Comparison of ENCODE assay signal across 1 cellular context in the genomic region with DNA sequence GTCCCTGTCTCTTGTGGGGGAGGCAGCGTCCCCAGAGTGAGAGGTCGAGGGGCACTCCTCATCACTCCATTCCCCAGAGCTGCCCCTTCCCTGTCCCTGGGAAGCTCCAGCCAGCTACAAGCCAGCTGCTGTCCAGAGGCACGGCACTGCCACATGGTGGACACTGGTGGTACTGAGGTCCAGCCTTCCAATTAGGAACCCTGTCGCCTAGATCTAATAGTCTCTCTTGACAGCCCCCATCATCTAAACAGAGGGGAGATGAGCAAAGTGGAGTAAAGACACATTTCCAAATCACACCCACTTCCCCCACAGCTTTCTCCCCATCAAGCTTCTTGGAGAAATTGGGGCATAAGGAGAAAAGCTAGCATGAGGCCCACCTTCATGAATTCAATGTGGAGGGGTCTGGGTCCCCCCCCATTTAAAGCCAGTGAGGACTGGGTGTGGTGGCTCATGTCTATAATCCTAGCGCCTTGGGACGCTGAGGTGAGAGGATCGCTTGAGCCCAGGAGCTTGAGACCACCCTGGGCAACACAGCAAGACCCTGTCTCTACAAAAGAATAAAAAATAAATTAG.
TF ChIP-seq lines count a peak whose summit lies in the region.

No MANE protein-coding gene starts in this region.

TF ChIP-seq in K562, 482 proteins besides CTCF, POLR2A, EP300 and RAD21 (continued from another document and continues in another):
- TF ChIP-seq, protein P1, sequence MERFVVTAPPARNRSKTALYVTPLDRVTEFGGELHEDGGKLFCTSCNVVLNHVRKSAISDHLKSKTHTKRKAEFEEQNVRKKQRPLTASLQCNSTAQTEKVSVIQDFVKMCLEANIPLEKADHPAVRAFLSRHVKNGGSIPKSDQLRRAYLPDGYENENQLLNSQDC (CRISPR knock-in tag; IDR thresholded peaks at IDR 0.05), result no peak
- no peak for TF ChIP-seq ZNF239 (CRISPR knock-in tag; IDR thresholded peaks at IDR 0.05)
- no peak for TF ChIP-seq EZH2 (IDR thresholded peaks at IDR 0.05; ENCODE audit: borderline replicate concordance, low read depth, low read length)
- peak; percentile 95 for TF ChIP-seq SMC3 (conservative IDR thresholded peaks at IDR 0.05; ENCODE audit: insufficient read depth, low read depth, low read length)
- TF ChIP-seq RNF2 (IDR thresholded peaks at IDR 0.05), result no peak
- TF ChIP-seq KDM5B (IDR thresholded peaks at IDR 0.05; ENCODE audit: insufficient replicate concordance, low read depth, low read length), result no peak
- TF ChIP-seq, protein P2, sequence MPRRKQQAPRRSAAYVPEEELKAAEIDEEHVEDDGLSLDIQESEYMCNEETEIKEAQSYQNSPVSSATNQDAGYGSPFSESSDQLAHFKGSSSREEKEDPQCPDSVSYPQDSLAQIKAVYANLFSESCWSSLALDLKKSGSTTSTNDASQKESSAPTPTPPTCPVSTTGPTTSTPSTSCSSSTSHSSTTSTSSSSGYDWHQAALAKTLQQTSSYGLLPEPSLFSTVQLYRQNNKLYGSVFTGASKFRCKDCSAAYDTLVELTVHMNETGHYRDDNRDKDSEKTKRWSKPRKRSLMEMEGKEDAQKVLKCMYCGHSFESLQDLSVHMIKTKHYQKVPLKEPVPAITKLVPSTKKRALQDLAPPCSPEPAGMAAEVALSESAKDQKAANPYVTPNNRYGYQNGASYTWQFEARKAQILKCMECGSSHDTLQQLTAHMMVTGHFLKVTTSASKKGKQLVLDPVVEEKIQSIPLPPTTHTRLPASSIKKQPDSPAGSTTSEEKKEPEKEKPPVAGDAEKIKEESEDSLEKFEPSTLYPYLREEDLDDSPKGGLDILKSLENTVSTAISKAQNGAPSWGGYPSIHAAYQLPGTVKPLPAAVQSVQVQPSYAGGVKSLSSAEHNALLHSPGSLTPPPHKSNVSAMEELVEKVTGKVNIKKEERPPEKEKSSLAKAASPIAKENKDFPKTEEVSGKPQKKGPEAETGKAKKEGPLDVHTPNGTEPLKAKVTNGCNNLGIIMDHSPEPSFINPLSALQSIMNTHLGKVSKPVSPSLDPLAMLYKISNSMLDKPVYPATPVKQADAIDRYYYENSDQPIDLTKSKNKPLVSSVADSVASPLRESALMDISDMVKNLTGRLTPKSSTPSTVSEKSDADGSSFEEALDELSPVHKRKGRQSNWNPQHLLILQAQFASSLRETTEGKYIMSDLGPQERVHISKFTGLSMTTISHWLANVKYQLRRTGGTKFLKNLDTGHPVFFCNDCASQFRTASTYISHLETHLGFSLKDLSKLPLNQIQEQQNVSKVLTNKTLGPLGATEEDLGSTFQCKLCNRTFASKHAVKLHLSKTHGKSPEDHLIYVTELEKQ (CRISPR knock-in tag; IDR thresholded peaks at IDR 0.05), result no peak
- TF ChIP-seq JUN (IDR thresholded peaks at IDR 0.05; ENCODE audit: borderline replicate concordance, low read depth, low read length), result 0 out of 2 replicates have a peak, but pooled peaks have one; percentile 8
- no peak for TF ChIP-seq JUN (CRISPR knock-in tag; IDR thresholded peaks at IDR 0.05; ENCODE audit: borderline replicate concordance)
- TF ChIP-seq RFX1 (IDR thresholded peaks at IDR 0.05), result no peak
- TF ChIP-seq, protein P3, sequence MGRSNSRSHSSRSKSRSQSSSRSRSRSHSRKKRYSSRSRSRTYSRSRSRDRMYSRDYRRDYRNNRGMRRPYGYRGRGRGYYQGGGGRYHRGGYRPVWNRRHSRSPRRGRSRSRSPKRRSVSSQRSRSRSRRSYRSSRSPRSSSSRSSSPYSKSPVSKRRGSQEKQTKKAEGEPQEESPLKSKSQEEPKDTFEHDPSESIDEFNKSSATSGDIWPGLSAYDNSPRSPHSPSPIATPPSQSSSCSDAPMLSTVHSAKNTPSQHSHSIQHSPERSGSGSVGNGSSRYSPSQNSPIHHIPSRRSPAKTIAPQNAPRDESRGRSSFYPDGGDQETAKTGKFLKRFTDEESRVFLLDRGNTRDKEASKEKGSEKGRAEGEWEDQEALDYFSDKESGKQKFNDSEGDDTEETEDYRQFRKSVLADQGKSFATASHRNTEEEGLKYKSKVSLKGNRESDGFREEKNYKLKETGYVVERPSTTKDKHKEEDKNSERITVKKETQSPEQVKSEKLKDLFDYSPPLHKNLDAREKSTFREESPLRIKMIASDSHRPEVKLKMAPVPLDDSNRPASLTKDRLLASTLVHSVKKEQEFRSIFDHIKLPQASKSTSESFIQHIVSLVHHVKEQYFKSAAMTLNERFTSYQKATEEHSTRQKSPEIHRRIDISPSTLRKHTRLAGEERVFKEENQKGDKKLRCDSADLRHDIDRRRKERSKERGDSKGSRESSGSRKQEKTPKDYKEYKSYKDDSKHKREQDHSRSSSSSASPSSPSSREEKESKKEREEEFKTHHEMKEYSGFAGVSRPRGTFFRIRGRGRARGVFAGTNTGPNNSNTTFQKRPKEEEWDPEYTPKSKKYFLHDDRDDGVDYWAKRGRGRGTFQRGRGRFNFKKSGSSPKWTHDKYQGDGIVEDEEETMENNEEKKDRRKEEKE (IDR thresholded peaks at IDR 0.05; ENCODE audit: borderline replicate concordance in 1 of 2, control insufficient read depth in 1 of 2, low read depth in 2 of 2, low read length in 1 of 2), result no peak
- TF ChIP-seq CHD4 (IDR thresholded peaks at IDR 0.05; ENCODE audit: insufficient read depth, insufficient replicate concordance, low read depth, low read length, poor library complexity, severe bottlenecking), result no peak
- TF ChIP-seq FOXA1 (IDR thresholded peaks at IDR 0.05; ENCODE audit: borderline replicate concordance), result no peak
- TF ChIP-seq, protein P4, sequence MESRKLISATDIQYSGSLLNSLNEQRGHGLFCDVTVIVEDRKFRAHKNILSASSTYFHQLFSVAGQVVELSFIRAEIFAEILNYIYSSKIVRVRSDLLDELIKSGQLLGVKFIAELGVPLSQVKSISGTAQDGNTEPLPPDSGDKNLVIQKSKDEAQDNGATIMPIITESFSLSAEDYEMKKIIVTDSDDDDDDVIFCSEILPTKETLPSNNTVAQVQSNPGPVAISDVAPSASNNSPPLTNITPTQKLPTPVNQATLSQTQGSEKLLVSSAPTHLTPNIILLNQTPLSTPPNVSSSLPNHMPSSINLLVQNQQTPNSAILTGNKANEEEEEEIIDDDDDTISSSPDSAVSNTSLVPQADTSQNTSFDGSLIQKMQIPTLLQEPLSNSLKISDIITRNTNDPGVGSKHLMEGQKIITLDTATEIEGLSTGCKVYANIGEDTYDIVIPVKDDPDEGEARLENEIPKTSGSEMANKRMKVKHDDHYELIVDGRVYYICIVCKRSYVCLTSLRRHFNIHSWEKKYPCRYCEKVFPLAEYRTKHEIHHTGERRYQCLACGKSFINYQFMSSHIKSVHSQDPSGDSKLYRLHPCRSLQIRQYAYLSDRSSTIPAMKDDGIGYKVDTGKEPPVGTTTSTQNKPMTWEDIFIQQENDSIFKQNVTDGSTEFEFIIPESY (CRISPR knock-in tag; IDR thresholded peaks at IDR 0.05), result peak; percentile 34; the same call in 1 of the 2 replicates
- peak; percentile 52; the same call in 1 of the 2 replicates for TF ChIP-seq NBN (IDR thresholded peaks at IDR 0.05; ENCODE audit: low read depth)
- TF ChIP-seq, protein P5, sequence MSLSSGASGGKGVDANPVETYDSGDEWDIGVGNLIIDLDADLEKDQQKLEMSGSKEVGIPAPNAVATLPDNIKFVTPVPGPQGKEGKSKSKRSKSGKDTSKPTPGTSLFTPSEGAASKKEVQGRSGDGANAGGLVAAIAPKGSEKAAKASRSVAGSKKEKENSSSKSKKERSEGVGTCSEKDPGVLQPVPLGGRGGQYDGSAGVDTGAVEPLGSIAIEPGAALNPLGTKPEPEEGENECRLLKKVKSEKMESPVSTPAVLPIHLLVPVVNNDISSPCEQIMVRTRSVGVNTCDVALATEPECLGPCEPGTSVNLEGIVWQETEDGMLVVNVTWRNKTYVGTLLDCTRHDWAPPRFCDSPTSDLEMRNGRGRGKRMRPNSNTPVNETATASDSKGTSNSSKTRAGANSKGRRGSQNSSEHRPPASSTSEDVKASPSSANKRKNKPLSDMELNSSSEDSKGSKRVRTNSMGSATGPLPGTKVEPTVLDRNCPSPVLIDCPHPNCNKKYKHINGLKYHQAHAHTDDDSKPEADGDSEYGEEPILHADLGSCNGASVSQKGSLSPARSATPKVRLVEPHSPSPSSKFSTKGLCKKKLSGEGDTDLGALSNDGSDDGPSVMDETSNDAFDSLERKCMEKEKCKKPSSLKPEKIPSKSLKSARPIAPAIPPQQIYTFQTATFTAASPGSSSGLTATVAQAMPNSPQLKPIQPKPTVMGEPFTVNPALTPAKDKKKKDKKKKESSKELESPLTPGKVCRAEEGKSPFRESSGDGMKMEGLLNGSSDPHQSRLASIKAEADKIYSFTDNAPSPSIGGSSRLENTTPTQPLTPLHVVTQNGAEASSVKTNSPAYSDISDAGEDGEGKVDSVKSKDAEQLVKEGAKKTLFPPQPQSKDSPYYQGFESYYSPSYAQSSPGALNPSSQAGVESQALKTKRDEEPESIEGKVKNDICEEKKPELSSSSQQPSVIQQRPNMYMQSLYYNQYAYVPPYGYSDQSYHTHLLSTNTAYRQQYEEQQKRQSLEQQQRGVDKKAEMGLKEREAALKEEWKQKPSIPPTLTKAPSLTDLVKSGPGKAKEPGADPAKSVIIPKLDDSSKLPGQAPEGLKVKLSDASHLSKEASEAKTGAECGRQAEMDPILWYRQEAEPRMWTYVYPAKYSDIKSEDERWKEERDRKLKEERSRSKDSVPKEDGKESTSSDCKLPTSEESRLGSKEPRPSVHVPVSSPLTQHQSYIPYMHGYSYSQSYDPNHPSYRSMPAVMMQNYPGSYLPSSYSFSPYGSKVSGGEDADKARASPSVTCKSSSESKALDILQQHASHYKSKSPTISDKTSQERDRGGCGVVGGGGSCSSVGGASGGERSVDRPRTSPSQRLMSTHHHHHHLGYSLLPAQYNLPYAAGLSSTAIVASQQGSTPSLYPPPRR (CRISPR knock-in tag; IDR thresholded peaks at IDR 0.05; ENCODE audit: borderline replicate concordance), result 0 out of 2 replicates have a peak, but pooled peaks have one; percentile 31
- TF ChIP-seq, protein P6, sequence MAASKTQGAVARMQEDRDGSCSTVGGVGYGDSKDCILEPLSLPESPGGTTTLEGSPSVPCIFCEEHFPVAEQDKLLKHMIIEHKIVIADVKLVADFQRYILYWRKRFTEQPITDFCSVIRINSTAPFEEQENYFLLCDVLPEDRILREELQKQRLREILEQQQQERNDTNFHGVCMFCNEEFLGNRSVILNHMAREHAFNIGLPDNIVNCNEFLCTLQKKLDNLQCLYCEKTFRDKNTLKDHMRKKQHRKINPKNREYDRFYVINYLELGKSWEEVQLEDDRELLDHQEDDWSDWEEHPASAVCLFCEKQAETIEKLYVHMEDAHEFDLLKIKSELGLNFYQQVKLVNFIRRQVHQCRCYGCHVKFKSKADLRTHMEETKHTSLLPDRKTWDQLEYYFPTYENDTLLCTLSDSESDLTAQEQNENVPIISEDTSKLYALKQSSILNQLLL (CRISPR knock-in tag; IDR thresholded peaks at IDR 0.05; ENCODE audit: borderline replicate concordance), result no peak
- no peak for TF ChIP-seq ARID1B (IDR thresholded peaks at IDR 0.05)
- no peak for TF ChIP-seq HNRNPH1 (optimal IDR thresholded peaks at IDR 0.05; ENCODE audit: low read depth, low read length)
- TF ChIP-seq, protein P7, sequence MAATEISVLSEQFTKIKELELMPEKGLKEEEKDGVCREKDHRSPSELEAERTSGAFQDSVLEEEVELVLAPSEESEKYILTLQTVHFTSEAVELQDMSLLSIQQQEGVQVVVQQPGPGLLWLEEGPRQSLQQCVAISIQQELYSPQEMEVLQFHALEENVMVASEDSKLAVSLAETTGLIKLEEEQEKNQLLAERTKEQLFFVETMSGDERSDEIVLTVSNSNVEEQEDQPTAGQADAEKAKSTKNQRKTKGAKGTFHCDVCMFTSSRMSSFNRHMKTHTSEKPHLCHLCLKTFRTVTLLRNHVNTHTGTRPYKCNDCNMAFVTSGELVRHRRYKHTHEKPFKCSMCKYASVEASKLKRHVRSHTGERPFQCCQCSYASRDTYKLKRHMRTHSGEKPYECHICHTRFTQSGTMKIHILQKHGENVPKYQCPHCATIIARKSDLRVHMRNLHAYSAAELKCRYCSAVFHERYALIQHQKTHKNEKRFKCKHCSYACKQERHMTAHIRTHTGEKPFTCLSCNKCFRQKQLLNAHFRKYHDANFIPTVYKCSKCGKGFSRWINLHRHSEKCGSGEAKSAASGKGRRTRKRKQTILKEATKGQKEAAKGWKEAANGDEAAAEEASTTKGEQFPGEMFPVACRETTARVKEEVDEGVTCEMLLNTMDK (IDR thresholded peaks at IDR 0.05; ENCODE audit: borderline replicate concordance, insufficient read depth, low read depth, low read length, poor library complexity, severe bottlenecking), result no peak
- TF ChIP-seq TCF7 (IDR thresholded peaks at IDR 0.05; ENCODE audit: borderline replicate concordance), result no peak
- TF ChIP-seq, protein P8, sequence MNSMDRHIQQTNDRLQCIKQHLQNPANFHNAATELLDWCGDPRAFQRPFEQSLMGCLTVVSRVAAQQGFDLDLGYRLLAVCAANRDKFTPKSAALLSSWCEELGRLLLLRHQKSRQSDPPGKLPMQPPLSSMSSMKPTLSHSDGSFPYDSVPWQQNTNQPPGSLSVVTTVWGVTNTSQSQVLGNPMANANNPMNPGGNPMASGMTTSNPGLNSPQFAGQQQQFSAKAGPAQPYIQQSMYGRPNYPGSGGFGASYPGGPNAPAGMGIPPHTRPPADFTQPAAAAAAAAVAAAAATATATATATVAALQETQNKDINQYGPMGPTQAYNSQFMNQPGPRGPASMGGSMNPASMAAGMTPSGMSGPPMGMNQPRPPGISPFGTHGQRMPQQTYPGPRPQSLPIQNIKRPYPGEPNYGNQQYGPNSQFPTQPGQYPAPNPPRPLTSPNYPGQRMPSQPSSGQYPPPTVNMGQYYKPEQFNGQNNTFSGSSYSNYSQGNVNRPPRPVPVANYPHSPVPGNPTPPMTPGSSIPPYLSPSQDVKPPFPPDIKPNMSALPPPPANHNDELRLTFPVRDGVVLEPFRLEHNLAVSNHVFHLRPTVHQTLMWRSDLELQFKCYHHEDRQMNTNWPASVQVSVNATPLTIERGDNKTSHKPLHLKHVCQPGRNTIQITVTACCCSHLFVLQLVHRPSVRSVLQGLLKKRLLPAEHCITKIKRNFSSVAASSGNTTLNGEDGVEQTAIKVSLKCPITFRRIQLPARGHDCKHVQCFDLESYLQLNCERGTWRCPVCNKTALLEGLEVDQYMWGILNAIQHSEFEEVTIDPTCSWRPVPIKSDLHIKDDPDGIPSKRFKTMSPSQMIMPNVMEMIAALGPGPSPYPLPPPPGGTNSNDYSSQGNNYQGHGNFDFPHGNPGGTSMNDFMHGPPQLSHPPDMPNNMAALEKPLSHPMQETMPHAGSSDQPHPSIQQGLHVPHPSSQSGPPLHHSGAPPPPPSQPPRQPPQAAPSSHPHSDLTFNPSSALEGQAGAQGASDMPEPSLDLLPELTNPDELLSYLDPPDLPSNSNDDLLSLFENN (IDR thresholded peaks at IDR 0.05; ENCODE audit: low read depth in 2 of 2, low read length in 2 of 2), result 0 out of 4 replicates have a peak, but pooled peaks of 1 of the 2 experiments have one; percentile 12
- TF ChIP-seq, protein P9, sequence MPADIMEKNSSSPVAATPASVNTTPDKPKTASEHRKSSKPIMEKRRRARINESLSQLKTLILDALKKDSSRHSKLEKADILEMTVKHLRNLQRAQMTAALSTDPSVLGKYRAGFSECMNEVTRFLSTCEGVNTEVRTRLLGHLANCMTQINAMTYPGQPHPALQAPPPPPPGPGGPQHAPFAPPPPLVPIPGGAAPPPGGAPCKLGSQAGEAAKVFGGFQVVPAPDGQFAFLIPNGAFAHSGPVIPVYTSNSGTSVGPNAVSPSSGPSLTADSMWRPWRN (IDR thresholded peaks at IDR 0.05; ENCODE audit: low read depth), result no peak
- TF ChIP-seq TEAD2 (tag; IDR thresholded peaks at IDR 0.05), result no peak
- no peak for TF ChIP-seq SIN3A (IDR thresholded peaks at IDR 0.05; ENCODE audit: borderline replicate concordance in 2 of 2, control insufficient read depth in 1 of 2, low read depth in 2 of 2, low read length in 2 of 2)
- no peak for TF ChIP-seq HLTF (IDR thresholded peaks at IDR 0.05)
- no peak for TF ChIP-seq RBM17 (IDR thresholded peaks at IDR 0.05; ENCODE audit: borderline replicate concordance, low read depth, low read length)
- TF ChIP-seq CAMTA2 (CRISPR knock-in tag; conservative IDR thresholded peaks at IDR 0.05), result no peak
